12 cellular contexts compared by ENCODE assay signal in genomic region chr14:81452766-81453165, GRCh38. TPM values are rescaled to one million over a fixed set of nuclear protein-coding genes. Genes with fewer than 3 reads are reported as not detected.
A peak's percentile ranks its signal among the peaks of the same experiment; 100 is the strongest.
DNase-seq lines count a peak whose midpoint lies in the region; ATAC-seq and TF ChIP-seq lines count a peak whose summit lies in the region.
"Had no signal": no experiment of that assay in that cellular context is flagged by ENCODE, and none has a peak within 500 bp of the region (broad histone marks: within the 10 kb centered on the region; RNA-seq: fewer than 3 reads in every experiment).

No MANE protein-coding gene starts in this region.

- DNase-seq in HFFc6 (no peak), RWPE2 (ENCODE audit: low spot score) (no peak), mucosa of descending colon (no peak), NCI-H2227 treated with DMSO at 0.1 percent for 48 hours (lab: John Stamatoyannopoulos, UW) (no peak), stomach (no peak), NCI-H774 (lab: John Stamatoyannopoulos, UW) (no peak)

- 39 to 55% (median 50%) methylated on average over 7 of the region's 7 CpGs for WGBS in stomach, 5 donors

- no peak for TF ChIP-seq POLR2A in stomach (IDR thresholded peaks at IDR 0.05)

- H3K27me3 ChIP-seq in RWPE2 (ENCODE audit: insufficient read depth, poor library complexity, severe bottlenecking) (no peaks in the 10 kb centered on the region), stomach (peaks cover 0 to 12% (median 0%) of the 10 kb centered on the region in 3 donors)

- intact Hi-C loops in mucosa of descending colon (cut with DNase I, micrococcal nuclease) (loop anchor here (2.0 to 5.0 kb wide), 2 partner anchors 182 to 185 kb away; no protein-coding TSS in a partner anchor), stomach (cut with DNase I; ENCODE audit: low total_unique reads) (no loop called here)

- H3K9me3 ChIP-seq in RWPE2 (ENCODE audit: severe bottlenecking) (no peaks in the 10 kb centered on the region), mucosa of descending colon (no peaks in the 10 kb centered on the region), stomach (no peaks in the 10 kb centered on the region)

- H3K27ac ChIP-seq in RWPE2 (ENCODE audit: poor library complexity, severe bottlenecking) (no peak overlapping the region), stomach (no peak overlapping the region)

- no peaks in the 10 kb centered on the region for H3K4me1 Mint-ChIP-seq in HFFc6 (ENCODE audit: low read depth)

- no peaks in the 10 kb centered on the region for H3K36me3 Mint-ChIP-seq in HFFc6 (ENCODE audit: low read depth)
- H3K36me3 Mint-ChIP-seq: CD4-positive, alpha-beta memory T cell; naive thymus-derived CD4-positive, alpha-beta T cell had no signal

- ATAC-seq in GM18502 (IDR thresholded peaks at IDR 0.05; ENCODE audit: poor library complexity, unreplicated experiment) (peak; percentile 8), RWPE2 (ENCODE audit: low read depth) (peak; percentile 34; the same call in 2 of the 3 replicates), mucosa of descending colon (peak; percentile 18), HG02642 (IDR thresholded peaks at IDR 0.05; ENCODE audit: poor library complexity, unreplicated experiment) (no peak)

- H3K36me3 ChIP-seq in RWPE2 (ENCODE audit: low read depth) (no peaks in the 10 kb centered on the region), mucosa of descending colon (ENCODE audit: low read depth) (no peaks in the 10 kb centered on the region), stomach (no peaks in the 10 kb centered on the region)

- TF ChIP-seq CTCF in HFFc6 (IDR thresholded peaks at IDR 0.05) (no peak), RWPE2 (IDR thresholded peaks at IDR 0.05; ENCODE audit: poor library complexity, severe bottlenecking) (no peak), mucosa of descending colon (IDR thresholded peaks at IDR 0.05) (no peak), stomach (IDR thresholded peaks at IDR 0.05) (no peak)

- H3K9me3 Mint-ChIP-seq in HFFc6: no peaks in the 10 kb centered on the region
- H3K9me3 Mint-ChIP-seq: CD4-positive, alpha-beta memory T cell; stimulated activated naive CD8-positive, alpha-beta T cell treated with anti-CD3 and anti-CD28 coated beads, Interleukin-15, Interleukin-2, amounts not matched to agents 100 ng/mL and 50 ng/mL, for 24 hours; T-helper 1 cell treated with Interleukin-12 subunit alpha and Interleukin-12 subunit beta and Interleukin-4 antibody, amounts not matched to agents 30 μg/mL and 1 μg/mL, for 36 hours had no signal

- H3K27ac Mint-ChIP-seq in HFFc6: no peak overlapping the region
- H3K27ac Mint-ChIP-seq: CD4-positive, alpha-beta memory T cell; naive thymus-derived CD4-positive, alpha-beta T cell; stimulated activated naive CD8-positive, alpha-beta T cell treated with anti-CD3 and anti-CD28 coated beads, Interleukin-15, Interleukin-2, amounts not matched to agents 100 ng/mL and 50 ng/mL, for 24 hours; T-helper 1 cell treated with Interleukin-12 subunit alpha and Interleukin-12 subunit beta and Interleukin-4 antibody, amounts not matched to agents 30 μg/mL and 1 μg/mL, for 36 hours had no signal

- H3K4me3 ChIP-seq in RWPE2 (ENCODE audit: severe bottlenecking) (no peak overlapping the region), mucosa of descending colon (no peak overlapping the region), stomach (no peak overlapping the region)

- no peak for TF ChIP-seq EP300 in stomach (IDR thresholded peaks at IDR 0.05)

- no peaks in the 10 kb centered on the region for H3K4me1 ChIP-seq in RWPE2 (ENCODE audit: insufficient read depth, poor library complexity, severe bottlenecking)
- H3K4me1 ChIP-seq in mucosa of descending colon (ENCODE audit: low read depth): peaks cover 7% of the 10 kb centered on the region
- peaks cover 0 to 23% (median 8%) of the 10 kb centered on the region in 4 donors for H3K4me1 ChIP-seq in stomach

- H3K4me3 Mint-ChIP-seq in HFFc6: peak overlapping the region; percentile 21; the same call in 1 of the 2 replicates
- H3K4me3 Mint-ChIP-seq: CD4-positive, alpha-beta memory T cell; stimulated activated naive CD8-positive, alpha-beta T cell treated with anti-CD3 and anti-CD28 coated beads, Interleukin-15, Interleukin-2, amounts not matched to agents 100 ng/mL and 50 ng/mL, for 24 hours; T-helper 1 cell treated with Interleukin-12 subunit alpha and Interleukin-12 subunit beta and Interleukin-4 antibody, amounts not matched to agents 30 μg/mL and 1 μg/mL, for 36 hours had no signal

- H3K27me3 Mint-ChIP-seq in HFFc6 (ENCODE audit: insufficient read depth): peaks cover 18% of the 10 kb centered on the region; the same call in 1 of the 2 replicates

RNA-seq across cellular contexts. Expression of gene STON2, which starts 52.6 kb away (rescaled TPM):
- not detected for total RNA-seq in HFFc6 (2021; fragmentation: NEBNext Ultra II Directional; extraction: Animal tissue kit (Norgen Biotek cat#: 25700))
- total RNA-seq in mucosa of descending colon (10 to 100 TPM; 17.1 to 31.1 (median 20.7) TPM), stomach (10 to 100 TPM in 3 of 5 donors, 1 to 10 TPM in 2; 7.8 to 50.2 (median 14.3) TPM)
- 1 to 10 TPM; 1.4 to 7.4 (median 3.2) TPM for polyA plus RNA-seq in stomach
- total RNA-seq: CD4-positive, alpha-beta memory T cell had no signal
- polyA plus RNA-seq: CD4-positive, alpha-beta memory T cell; naive thymus-derived CD4-positive, alpha-beta T cell had no signal

Comparison
In these comparisons a context has a peak if more than half of its experiments do, and no peak if none do; other contexts are left out.
1. RNA of gene STON2, which starts 52.6 kb away (total RNA-seq): 17.1 to 31.1 TPM in mucosa of descending colon and 7.8 to 50.2 TPM in stomach; not detected in HFFc6; every median in the first group is over 4 times any median in the second.